ENCODE assay signal across 8 cellular contexts in the genomic region with DNA sequence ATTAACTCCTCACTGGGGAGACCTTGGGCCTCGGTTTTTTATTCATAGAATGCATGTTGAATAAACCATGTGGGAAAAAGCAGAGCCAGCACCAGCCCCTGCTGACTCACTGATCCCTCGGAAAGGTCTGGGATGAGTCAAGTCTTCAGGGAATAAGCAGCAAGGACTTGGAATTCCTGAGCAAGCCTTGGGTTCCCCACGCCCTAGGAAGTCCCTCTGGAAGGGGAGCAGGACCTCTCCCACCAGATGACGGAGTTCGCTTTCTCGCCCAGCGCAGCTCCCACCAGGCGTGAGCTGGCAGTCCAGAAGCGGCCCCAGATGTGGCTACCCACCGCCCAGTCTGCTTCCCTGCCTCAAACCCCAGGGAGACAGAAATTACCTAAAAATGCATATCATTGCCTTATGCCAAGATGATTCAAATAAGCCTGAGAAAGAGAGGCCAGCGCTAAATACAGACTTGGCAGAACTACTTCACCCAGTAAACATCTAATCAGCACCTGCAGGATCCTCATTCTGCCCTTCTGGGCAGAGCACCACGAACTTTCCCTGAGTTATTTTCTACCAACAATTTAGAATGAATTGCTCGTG. TPM values are rescaled to one million over a fixed set of nuclear protein-coding genes. Genes with fewer than 3 reads are reported as not detected.
DNase-seq lines count a peak whose midpoint lies in the region; ATAC-seq and TF ChIP-seq lines count a peak whose summit lies in the region.

No MANE protein-coding gene starts in this region.

- ATAC-seq in HG02763 (IDR thresholded peaks at IDR 0.05; ENCODE audit: unreplicated experiment) (peak; percentile 4), HG03196 (IDR thresholded peaks at IDR 0.05; ENCODE audit: unreplicated experiment) (no peak)

- no peak for TF ChIP-seq CTCF in fibroblast of mammary gland (conservative IDR thresholded peaks at IDR 0.05; ENCODE audit: control insufficient read depth, insufficient read depth, low read depth, low read length)

- DNase-seq in ELR (ENCODE audit: low read depth) (peak; percentile 100), SW 1271 (lab: John Stamatoyannopoulos, UW) (peak; percentile 96 to 98), fibroblast of mammary gland (ENCODE audit: low read depth) (peak; percentile 100), renal cortical epithelial cell (ENCODE audit: low read depth) (peak; percentile 99), NCI-H2107 treated with DMSO at 0.1 percent for 48 hours (lab: John Stamatoyannopoulos, UW; ENCODE audit: unreplicated experiment) (no peak)
- DNase-seq in stimulated activated CD4-positive, alpha-beta T cell treated with anti-CD3 and anti-CD28 coated beads, Interleukin-12 subunit alpha, Interleukin-12 subunit beta, amount 100 ng/mL, for 4 hours: no peak

- no peak overlapping the region for H3K4me3 ChIP-seq in fibroblast of mammary gland (ENCODE audit: control insufficient read depth, low read depth, low read length)

RNA-seq across cellular contexts. Expression of a gene that starts 45.5 kb away (rescaled TPM):
- 23.4 and 35.7 TPM in 2 replicates for total RNA-seq in renal cortical epithelial cell

RNA-seq across cellular contexts. Expression of a gene that starts 45.6 kb away (rescaled TPM):
- total RNA-seq in renal cortical epithelial cell: 23.1 and 32.6 TPM in 2 replicates

Comparison
In these comparisons a context has a peak if more than half of its experiments do, and no peak if none do; other contexts are left out.
1. DNase-seq: peak in ELR (single experiment), SW 1271 (2 of 2), fibroblast of mammary gland (single experiment) and renal cortical epithelial cell (single experiment); none in stimulated activated CD4-positive, alpha-beta T cell treated with anti-CD3 and anti-CD28 coated beads, Interleukin-12 subunit alpha, Interleukin-12 subunit beta, amount 100 ng/mL, for 4 hours (single experiment) and NCI-H2107 treated with DMSO at 0.1 percent for 48 hours (single experiment).